In genomic region chr17:45846223-45846622, GRCh38 we compare ENCODE assay signal across 39 cellular contexts. TPM values are rescaled to one million over a fixed set of nuclear protein-coding genes. Genes with fewer than 3 reads are reported as not detected.
"Had no signal": no experiment of that assay in that cellular context is flagged by ENCODE, and none has a peak within 500 bp of the region (broad histone marks: within the 10 kb centered on the region; RNA-seq: fewer than 3 reads in every experiment).

No MANE protein-coding gene starts in this region.

- H3K27me3 Mint-ChIP-seq: activated B cell treated with CpG ODN at 0.5 μM for 24 hours; activated naive CD4-positive, alpha-beta T cell treated with anti-CD3 and anti-CD28 coated beads, Interleukin-2, amount 50 U/mL, for 24 hours; activated naive CD8-positive, alpha-beta T cell; activated T-helper 17 cell treated with anti-CD3 and anti-CD28 coated beads, Interleukin-2, amount 50 U/mL, for 72 hours had no signal

- FAIRE-seq: astrocyte, TTC549 had no signal

- H3K4me3 Mint-ChIP-seq: activated B cell treated with CpG ODN at 0.5 μM for 24 hours; activated CD4-positive, alpha-beta memory T cell treated with anti-CD3 and anti-CD28 coated beads for 36 hours; activated CD4-positive, alpha-beta T cell treated with anti-CD3 and anti-CD28 coated beads, Interleukin-2, amount 10 ng/mL, durations not matched to agents 24 days and 14 days; activated CD8-positive, alpha-beta T cell treated with anti-CD3 and anti-CD28 coated beads for 36 hours; activated naive CD4-positive, alpha-beta T cell treated with anti-CD3 and anti-CD28 coated beads for 36 hours; activated naive CD4-positive, alpha-beta T cell treated with anti-CD3 and anti-CD28 coated beads, Interleukin-2, amount 50 U/mL, for 24 hours; activated naive CD8-positive, alpha-beta T cell; activated T-cell treated with anti-CD3 and anti-CD28 coated beads, Interleukin-2, amount 50 U/mL, for 4 hours; activated T-cell treated with anti-CD3 and anti-CD28 coated beads, Interleukin-2, amount 50 U/mL, for 72 hours; activated T-helper 1 cell treated with anti-CD3 and anti-CD28 coated beads, Interleukin-12 subunit alpha, Interleukin-12 subunit beta, Interleukin-2, Interleukin-4 antibody, amounts not matched to agents 30 ng/mL and 10 ng/mL and 1 ng/mL, durations not matched to agents 14 hours and 24 hours and 36 hours; activated T-helper 17 cell treated with anti-CD3 and anti-CD28 coated beads, Interleukin-2, amount 50 U/mL, for 72 hours; T-helper 1 cell treated with Interleukin-12 subunit alpha and Interleukin-12 subunit beta and Interleukin-4 antibody, amounts not matched to agents 30 μg/mL and 1 μg/mL, for 36 hours; T-helper 2 cell treated with Interferon-gamma antibody and Interleukin-4, amounts not matched to agents 5 μg/mL and 100 μg/mL, for 36 hours had no signal

- H3K27ac Mint-ChIP-seq: activated B cell treated with CpG ODN at 0.5 μM for 24 hours; activated CD4-positive, alpha-beta memory T cell treated with anti-CD3 and anti-CD28 coated beads for 36 hours; activated CD4-positive, alpha-beta T cell treated with anti-CD3 and anti-CD28 coated beads, Interleukin-2, amount 10 ng/mL, durations not matched to agents 24 days and 14 days; activated CD8-positive, alpha-beta T cell treated with anti-CD3 and anti-CD28 coated beads for 36 hours; activated naive CD4-positive, alpha-beta T cell treated with anti-CD3 and anti-CD28 coated beads for 36 hours; activated naive CD4-positive, alpha-beta T cell treated with anti-CD3 and anti-CD28 coated beads, Interleukin-2, amount 50 U/mL, for 24 hours; activated naive CD8-positive, alpha-beta T cell; activated T-cell treated with anti-CD3 and anti-CD28 coated beads, Interleukin-2, amount 50 U/mL, for 72 hours; activated T-helper 1 cell treated with anti-CD3 and anti-CD28 coated beads, Interleukin-12 subunit alpha, Interleukin-12 subunit beta, Interleukin-2, Interleukin-4 antibody, amounts not matched to agents 30 ng/mL and 10 ng/mL and 1 ng/mL, durations not matched to agents 14 hours and 24 hours and 36 hours; activated T-helper 17 cell treated with anti-CD3 and anti-CD28 coated beads, Interleukin-2, amount 50 U/mL, for 72 hours; T-helper 1 cell treated with Interleukin-12 subunit alpha and Interleukin-12 subunit beta and Interleukin-4 antibody, amounts not matched to agents 30 μg/mL and 1 μg/mL, for 36 hours; T-helper 2 cell treated with Interferon-gamma antibody and Interleukin-4, amounts not matched to agents 5 μg/mL and 100 μg/mL, for 36 hours had no signal

- H3K27me3 ChIP-seq: adrenal gland, body of pancreas, brain microvascular endothelial cell, breast epithelium had no signal

- H3K36me3 Mint-ChIP-seq: activated CD4-positive, alpha-beta memory T cell treated with anti-CD3 and anti-CD28 coated beads for 36 hours; activated naive CD4-positive, alpha-beta T cell treated with anti-CD3 and anti-CD28 coated beads, Interleukin-2, amount 50 U/mL, for 24 hours; activated naive CD8-positive, alpha-beta T cell had no signal

- H3K4me3 ChIP-seq: adrenal gland, body of pancreas, breast epithelium had no signal

- DNase-seq: activated B cell treated with CpG ODN at 0.5 μM for 24 hours; activated CD4-positive, alpha-beta memory T cell treated with anti-CD3 and anti-CD28 coated beads for 36 hours; activated CD4-positive, alpha-beta T cell treated with anti-CD3 and anti-CD28 coated beads for 4 hours; activated CD4-positive, alpha-beta T cell treated with anti-CD3 and anti-CD28 coated beads, Interleukin-2, amount 10 ng/mL, durations not matched to agents 24 days and 14 days; activated CD4-positive, alpha-beta T cell treated with anti-CD3 and anti-CD28 coated beads, Interleukin-2, amount 50 U/mL, for 1 hour; activated CD4-positive, alpha-beta T cell treated with anti-CD3 and anti-CD28 coated beads, Interleukin-2, amount 50 U/mL, for 4 hours; activated CD4-positive, CD25-positive, alpha-beta regulatory T cell treated with anti-CD3 and anti-CD28 coated beads, Interleukin-2, amount 50 U/mL, for 72 hours; activated CD8-positive, alpha-beta memory T cell treated with anti-CD3 and anti-CD28 coated beads, Interleukin-2, amount 50 U/mL, for 4 hours; activated CD8-positive, alpha-beta T cell treated with anti-CD3 and anti-CD28 coated beads for 36 hours; activated effector memory CD4-positive, alpha-beta T cell treated with anti-CD3 and anti-CD28 coated beads, Interleukin-2, amount 50 U/mL, for 16 hours; activated gamma-delta T cell treated with Interleukin-2 at 50 U/mL for 16 hours; activated naive CD4-positive, alpha-beta T cell; activated naive CD4-positive, alpha-beta T cell treated with anti-CD3 and anti-CD28 coated beads for 36 hours; activated T-cell treated with anti-CD3 and anti-CD28 coated beads for 4 hours; activated T-cell treated with anti-CD3 and anti-CD28 coated beads, Interleukin-2, amount 50 U/mL, for 1 hour; activated T-cell treated with anti-CD3 and anti-CD28 coated beads, Interleukin-2, amount 50 U/mL, for 4 hours; activated T-cell treated with anti-CD3 and anti-CD28 coated beads, Interleukin-2, amount 50 U/mL, for 72 hours; adrenal gland; amniotic stem cell; body of pancreas; brain microvascular endothelial cell; central memory CD4-positive, alpha-beta T cell; SW 1271; T-helper 1 cell; T-helper 2 cell; T-helper 9 cell had no signal

- H3K27ac ChIP-seq: adrenal gland, body of pancreas, brain microvascular endothelial cell, breast epithelium, VCaP had no signal

- H3K4me1 Mint-ChIP-seq: activated B cell treated with CpG ODN at 0.5 μM for 24 hours; activated CD4-positive, alpha-beta T cell treated with anti-CD3 and anti-CD28 coated beads, Interleukin-2, amount 10 ng/mL, durations not matched to agents 24 days and 14 days; activated naive CD4-positive, alpha-beta T cell treated with anti-CD3 and anti-CD28 coated beads, Interleukin-2, amount 50 U/mL, for 24 hours; activated T-helper 17 cell treated with anti-CD3 and anti-CD28 coated beads, Interleukin-2, amount 50 U/mL, for 72 hours had no signal

- ATAC-seq: activated CD8-positive, alpha-beta T cell treated with anti-CD3 and anti-CD28 coated beads for 36 hours; activated T-cell treated with anti-CD3 and anti-CD28 coated beads, Interleukin-2, amount 50 U/mL, for 4 hours; activated T-cell treated with anti-CD3 and anti-CD28 coated beads, Interleukin-2, amount 50 U/mL, for 72 hours; activated T-helper 17 cell treated with anti-CD3 and anti-CD28 coated beads, Interleukin-2, amount 50 U/mL, for 72 hours; body of pancreas had no signal

- H3K36me3 ChIP-seq: adrenal gland, brain microvascular endothelial cell, breast epithelium had no signal

- H3K4me1 ChIP-seq: adrenal gland, body of pancreas, breast epithelium had no signal

- H3K9me3 ChIP-seq: adrenal gland, body of pancreas, breast epithelium had no signal

- H3K9me3 Mint-ChIP-seq: activated B cell treated with CpG ODN at 0.5 μM for 24 hours; activated CD4-positive, alpha-beta memory T cell treated with anti-CD3 and anti-CD28 coated beads for 36 hours; activated CD4-positive, alpha-beta T cell treated with anti-CD3 and anti-CD28 coated beads, Interleukin-2, amount 10 ng/mL, durations not matched to agents 24 days and 14 days; activated CD8-positive, alpha-beta T cell treated with anti-CD3 and anti-CD28 coated beads for 36 hours; activated naive CD4-positive, alpha-beta T cell treated with anti-CD3 and anti-CD28 coated beads for 36 hours; activated naive CD4-positive, alpha-beta T cell treated with anti-CD3 and anti-CD28 coated beads, Interleukin-2, amount 50 U/mL, for 24 hours; activated T-cell treated with anti-CD3 and anti-CD28 coated beads, Interleukin-2, amount 50 U/mL, for 4 hours; activated T-cell treated with anti-CD3 and anti-CD28 coated beads, Interleukin-2, amount 50 U/mL, for 72 hours; activated T-helper 1 cell treated with anti-CD3 and anti-CD28 coated beads, Interleukin-12 subunit alpha, Interleukin-12 subunit beta, Interleukin-2, Interleukin-4 antibody, amounts not matched to agents 30 ng/mL and 10 ng/mL and 1 ng/mL, durations not matched to agents 14 hours and 24 hours and 36 hours; activated T-helper 17 cell treated with anti-CD3 and anti-CD28 coated beads, Interleukin-2, amount 50 U/mL, for 72 hours; T-helper 1 cell treated with Interleukin-12 subunit alpha and Interleukin-12 subunit beta and Interleukin-4 antibody, amounts not matched to agents 30 μg/mL and 1 μg/mL, for 36 hours; T-helper 2 cell treated with Interferon-gamma antibody and Interleukin-4, amounts not matched to agents 5 μg/mL and 100 μg/mL, for 36 hours had no signal

RNA-seq across cellular contexts. Expression of gene SPPL2C, which starts 1.5 kb away (rescaled TPM):
- total RNA-seq: activated B cell treated with CpG ODN at 0.5 μM for 24 hours; activated CD4-positive, alpha-beta memory T cell treated with anti-CD3 and anti-CD28 coated beads for 36 hours; activated CD4-positive, alpha-beta T cell treated with anti-CD3 and anti-CD28 coated beads, Interleukin-2, amount 10 ng/mL, durations not matched to agents 24 days and 14 days; activated CD8-positive, alpha-beta memory T cell treated with anti-CD3 and anti-CD28 coated beads for 36 hours; activated CD8-positive, alpha-beta T cell treated with anti-CD3 and anti-CD28 coated beads for 36 hours; activated naive CD4-positive, alpha-beta T cell treated with anti-CD3 and anti-CD28 coated beads for 36 hours; activated T-cell treated with anti-CD3 and anti-CD28 coated beads, Interleukin-2, amount 50 U/mL, for 4 hours; activated T-cell treated with anti-CD3 and anti-CD28 coated beads, Interleukin-2, amount 50 U/mL, for 72 hours; activated T-helper 1 cell treated with anti-CD3 and anti-CD28 coated beads, Interleukin-12 subunit alpha, Interleukin-12 subunit beta, Interleukin-2, Interleukin-4 antibody, amounts not matched to agents 30 ng/mL and 10 ng/mL and 1 ng/mL, durations not matched to agents 14 hours and 24 hours and 36 hours; activated T-helper 17 cell treated with anti-CD3 and anti-CD28 coated beads, Interleukin-2, amount 50 U/mL, for 72 hours; adrenal gland; aorta; astrocyte; body of pancreas; breast epithelium; cardiac septum had no signal
- polyA plus RNA-seq: adrenal gland, aorta had no signal
